ENCODE assay signal across 13 cellular contexts in the genomic region with DNA sequence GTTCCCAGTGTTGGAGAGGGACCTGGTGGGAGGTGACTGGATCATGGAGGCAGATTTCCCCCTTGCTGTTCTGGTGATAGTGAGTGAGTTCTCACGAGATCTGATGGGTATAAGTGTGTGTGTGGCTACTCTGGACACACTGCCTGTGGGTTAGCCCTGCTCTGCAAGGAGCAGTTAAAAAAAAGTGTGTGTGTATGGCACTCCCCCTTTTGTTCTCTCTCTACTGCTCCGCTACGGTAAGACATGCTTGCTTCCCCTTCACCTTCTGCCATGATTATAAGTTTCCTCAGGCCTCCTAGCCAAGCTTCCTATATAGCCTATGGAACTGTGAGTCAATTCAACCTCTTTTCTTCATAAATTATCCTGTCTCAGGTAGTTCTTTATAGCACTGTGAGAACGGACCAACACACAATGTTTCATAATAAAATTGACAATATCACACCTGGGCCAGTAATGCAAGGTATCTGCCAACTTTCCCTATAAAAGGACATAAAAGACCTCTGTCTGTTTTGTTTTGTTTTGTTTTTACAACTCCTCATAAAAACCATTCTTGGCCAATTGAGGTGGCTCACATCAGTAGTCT.
"Had no signal": no experiment of that assay in that cellular context is flagged by ENCODE, and none has a peak within 500 bp of the region (broad histone marks: within the 10 kb centered on the region; RNA-seq: fewer than 3 reads in every experiment).

No MANE protein-coding gene starts in this region.

- H3K4me1 Mint-ChIP-seq: activated naive CD4-positive, alpha-beta T cell treated with anti-CD3 and anti-CD28 coated beads, Interleukin-2, amount 50 U/mL, for 24 hours; immature natural killer cell had no signal

- H3K27ac ChIP-seq: brain microvascular endothelial cell, tibial artery had no signal

- H3K4me1 ChIP-seq: tibial artery had no signal

- H3K4me3 Mint-ChIP-seq: activated naive CD4-positive, alpha-beta T cell treated with anti-CD3 and anti-CD28 coated beads, Interleukin-2, amount 50 U/mL, for 24 hours; dendritic cell treated with granulocyte-macrophage colony-stimulating factor and Interleukin-4, amounts not matched to agents 40 ng/mL and 50 ng/mL, for 4 days; effector memory CD8-positive, alpha-beta T cell; immature natural killer cell; natural killer cell treated with Interleukin-12 subunit alpha and Interleukin-12 subunit beta and Interleukin-15 and Interleukin-18, amount 100 ng/mL, for 72 hours; T-helper 1 cell treated with Interleukin-12 subunit alpha and Interleukin-12 subunit beta and Interleukin-4 antibody, amounts not matched to agents 30 μg/mL and 1 μg/mL, for 36 hours had no signal

- H3K27me3 ChIP-seq: brain microvascular endothelial cell, tibial artery had no signal

- H3K27ac Mint-ChIP-seq: activated naive CD4-positive, alpha-beta T cell treated with anti-CD3 and anti-CD28 coated beads, Interleukin-2, amount 50 U/mL, for 24 hours; dendritic cell treated with granulocyte-macrophage colony-stimulating factor and Interleukin-4, amounts not matched to agents 40 ng/mL and 50 ng/mL, for 4 days; effector memory CD8-positive, alpha-beta T cell; immature natural killer cell; natural killer cell treated with Interleukin-12 subunit alpha and Interleukin-12 subunit beta and Interleukin-15 and Interleukin-18, amount 100 ng/mL, for 72 hours; T-helper 1 cell treated with Interleukin-12 subunit alpha and Interleukin-12 subunit beta and Interleukin-4 antibody, amounts not matched to agents 30 μg/mL and 1 μg/mL, for 36 hours had no signal

- ATAC-seq: effector memory CD8-positive, alpha-beta T cell; natural killer cell treated with Interleukin-12 subunit alpha and Interleukin-12 subunit beta and Interleukin-15 and Interleukin-18, amount 100 ng/mL, for 72 hours had no signal

- H3K27me3 Mint-ChIP-seq: activated naive CD4-positive, alpha-beta T cell treated with anti-CD3 and anti-CD28 coated beads, Interleukin-2, amount 50 U/mL, for 24 hours; dendritic cell treated with granulocyte-macrophage colony-stimulating factor and Interleukin-4, amounts not matched to agents 40 ng/mL and 50 ng/mL, for 4 days; effector memory CD8-positive, alpha-beta T cell had no signal

- H3K9me3 Mint-ChIP-seq: activated naive CD4-positive, alpha-beta T cell treated with anti-CD3 and anti-CD28 coated beads, Interleukin-2, amount 50 U/mL, for 24 hours had no signal

- DNase-seq: activated CD4-positive, alpha-beta T cell treated with anti-CD3 and anti-CD28 coated beads, Interleukin-2, amount 50 U/mL, for 1 hour; activated CD4-positive, CD25-positive, alpha-beta regulatory T cell; amygdala; effector memory CD8-positive, alpha-beta T cell; erythroblast; immature natural killer cell; small intestine; tibial artery had no signal

- H3K4me3 ChIP-seq: tibial artery had no signal
